Comparison of ENCODE assay signal across 2 cellular contexts in genomic region chr14:94377866-94378470, GRCh38.
TF ChIP-seq lines count a peak whose summit lies in the region.

No MANE protein-coding gene starts in this region.

TF ChIP-seq in H1, 55 proteins besides CTCF, POLR2A, EP300 and RAD21 (continues in another document):
- TF ChIP-seq POU5F1 (IDR thresholded peaks at IDR 0.05; ENCODE audit: low read depth, low read length), result no peak
- TF ChIP-seq KDM4A (IDR thresholded peaks at IDR 0.05; ENCODE audit: low read depth, low read length, severe bottlenecking), result no peak
- no peak for TF ChIP-seq MAFK (IDR thresholded peaks at IDR 0.05; ENCODE audit: low read depth, low read length)
- no peak for TF ChIP-seq ATF2 (IDR thresholded peaks at IDR 0.05; ENCODE audit: low read length)
- no peak for TF ChIP-seq EGR1 (IDR thresholded peaks at IDR 0.05; ENCODE audit: borderline replicate concordance, low read depth, low read length)
- TF ChIP-seq SP4 (IDR thresholded peaks at IDR 0.05; ENCODE audit: low read length), result no peak
- TF ChIP-seq SRF (IDR thresholded peaks at IDR 0.05; ENCODE audit: low read depth, low read length), result no peak
- no peak for TF ChIP-seq YY1 (IDR thresholded peaks at IDR 0.05; ENCODE audit: low read depth, low read length)
- TF ChIP-seq CBX8 (IDR thresholded peaks at IDR 0.05; ENCODE audit: borderline replicate concordance, low read depth, low read length), result no peak
- no peak for TF ChIP-seq E2F6 (IDR thresholded peaks at IDR 0.05)
- no peak for TF ChIP-seq RNF2 (IDR thresholded peaks at IDR 0.05; ENCODE audit: borderline replicate concordance, low read depth, low read length, missing control alignments, poor library complexity, severe bottlenecking)
- no peak for TF ChIP-seq JUND (IDR thresholded peaks at IDR 0.05; ENCODE audit: low read length)
- no peak for TF ChIP-seq CTBP2 (IDR thresholded peaks at IDR 0.05; ENCODE audit: borderline replicate concordance, insufficient read depth, insufficient read length, low read length)
- no peak for TF ChIP-seq TBP (IDR thresholded peaks at IDR 0.05; ENCODE audit: low read depth, low read length)
- no peak for TF ChIP-seq KDM5A (IDR thresholded peaks at IDR 0.05; ENCODE audit: low read length)

TF ChIP-seq in liver, 16 proteins besides CTCF, POLR2A, EP300 and RAD21:
- TF ChIP-seq ATF3 (IDR thresholded peaks at IDR 0.05), result peak; percentile 5
- TF ChIP-seq RXRA (IDR thresholded peaks at IDR 0.05), result peak in 1 of 2 donors; percentile 33
- no peak for TF ChIP-seq MAX (IDR thresholded peaks at IDR 0.05)
TF ChIP-seq in liver: peak in this region for 2.
